Comparison of ENCODE assay signal across 1 cellular context in genomic region chr6:29011276-29011734, GRCh38.
TF ChIP-seq lines count a peak whose summit lies in the region.

No MANE protein-coding gene starts in this region.

TF ChIP-seq in K562, 482 proteins besides CTCF, POLR2A, EP300 and RAD21 (continued from another document):
- TF ChIP-seq BCLAF1 (IDR thresholded peaks at IDR 0.05; ENCODE audit: borderline replicate concordance in 1 of 2, control insufficient read depth in 1 of 2, low read depth in 2 of 2, low read length in 1 of 2), result no peak
- peak; percentile 83 for TF ChIP-seq CXXC5 (CRISPR knock-in tag; IDR thresholded peaks at IDR 0.05)
- 0 out of 2 replicates have a peak, but pooled peaks have one; percentile 33 for TF ChIP-seq JUN (IDR thresholded peaks at IDR 0.05; ENCODE audit: borderline replicate concordance, low read depth, low read length)
- no peak for TF ChIP-seq JUN (CRISPR knock-in tag; IDR thresholded peaks at IDR 0.05; ENCODE audit: borderline replicate concordance)
- no peak for TF ChIP-seq SRSF7 (optimal IDR thresholded peaks at IDR 0.05; ENCODE audit: low read depth, low read length)
- TF ChIP-seq BCL6 (CRISPR knock-in tag; IDR thresholded peaks at IDR 0.05), result no peak
- TF ChIP-seq PTTG1 (tag; IDR thresholded peaks at IDR 0.05; ENCODE audit: low read depth), result no peak
- 0 out of 2 replicates have a peak, but pooled peaks have one; percentile 23 for TF ChIP-seq EP400 (IDR thresholded peaks at IDR 0.05)
- no peak for TF ChIP-seq ZNF699 (CRISPR knock-in tag; IDR thresholded peaks at IDR 0.05; ENCODE audit: insufficient replicate concordance)
- TF ChIP-seq ZBTB9 (CRISPR knock-in tag; IDR thresholded peaks at IDR 0.05), result no peak
- 0 out of 2 replicates have a peak, but pooled peaks have one; percentile 17 for TF ChIP-seq SOX6 (IDR thresholded peaks at IDR 0.05)
- no peak for TF ChIP-seq HMGN3 (IDR thresholded peaks at IDR 0.05; ENCODE audit: borderline replicate concordance, extremely low read depth, insufficient read length, low read depth, low read length)
- TF ChIP-seq ZNF347 (CRISPR knock-in tag; IDR thresholded peaks at IDR 0.05; ENCODE audit: low read depth), result no peak
- peak; percentile 29; the same call in 1 of the 2 replicates for TF ChIP-seq ARID1B (IDR thresholded peaks at IDR 0.05)
- TF ChIP-seq CTBP1 (IDR thresholded peaks at IDR 0.05; ENCODE audit: borderline replicate concordance), result 0 out of 2 replicates have a peak, but pooled peaks have one; percentile 41
- TF ChIP-seq ZNF324 (CRISPR knock-in tag; IDR thresholded peaks at IDR 0.05), result no peak
- TF ChIP-seq ZBTB7A (IDR thresholded peaks at IDR 0.05; ENCODE audit: borderline replicate concordance, control insufficient read depth, low read depth, low read length), result peak; percentile 79; the same call in 1 of the 2 replicates
- peak; percentile 72 for TF ChIP-seq PRDM10 (IDR thresholded peaks at IDR 0.05; ENCODE audit: partially characterized antibody)
- no peak for TF ChIP-seq RBM34 (IDR thresholded peaks at IDR 0.05; ENCODE audit: borderline replicate concordance, insufficient read depth, low read length)
- TF ChIP-seq GATAD2B (IDR thresholded peaks at IDR 0.05; ENCODE audit: borderline replicate concordance), result no peak
- no peak for TF ChIP-seq SP2 (IDR thresholded peaks at IDR 0.05; ENCODE audit: extremely low read depth, low read depth, low read length, poor library complexity, severe bottlenecking)
- TF ChIP-seq ZBTB11 (CRISPR knock-in tag; IDR thresholded peaks at IDR 0.05), result peak in 1 of 3 experiments; percentile 90; a peak in 2 of 6 replicates
- TF ChIP-seq GATAD2A (IDR thresholded peaks at IDR 0.05), result no peak
- TF ChIP-seq FOSL1 (tag; conservative IDR thresholded peaks at IDR 0.05), result no peak
- no peak for TF ChIP-seq ZNF41 (CRISPR knock-in tag; conservative IDR thresholded peaks at IDR 0.05)
- no peak for TF ChIP-seq HNRNPK (IDR thresholded peaks at IDR 0.05; ENCODE audit: low read depth, low read length, poor library complexity, severe bottlenecking)
- no peak for TF ChIP-seq ZNF518B (CRISPR knock-in tag; IDR thresholded peaks at IDR 0.05)
- TF ChIP-seq SMARCA5 (IDR thresholded peaks at IDR 0.05), result no peak
- no peak for TF ChIP-seq ZFP36 (IDR thresholded peaks at IDR 0.05; ENCODE audit: low read depth, low read length, partially characterized antibody)
- no peak; the same call in 1 of the 2 replicates for TF ChIP-seq PHF8 (IDR thresholded peaks at IDR 0.05; ENCODE audit: borderline replicate concordance, low read length)
- TF ChIP-seq ZNF592 (IDR thresholded peaks at IDR 0.05), result peak; percentile 33; the same call in 1 of the 2 replicates
- no peak for TF ChIP-seq DLX4 (CRISPR knock-in tag; IDR thresholded peaks at IDR 0.05)
- TF ChIP-seq KDM4B (IDR thresholded peaks at IDR 0.05; ENCODE audit: borderline replicate concordance in 2 of 2, low read depth in 1 of 2), result no peak
- TF ChIP-seq KAT8 (IDR thresholded peaks at IDR 0.05; ENCODE audit: low read depth), result no peak
